Comparison of ENCODE assay signal across 1 cellular context in the genomic region with DNA sequence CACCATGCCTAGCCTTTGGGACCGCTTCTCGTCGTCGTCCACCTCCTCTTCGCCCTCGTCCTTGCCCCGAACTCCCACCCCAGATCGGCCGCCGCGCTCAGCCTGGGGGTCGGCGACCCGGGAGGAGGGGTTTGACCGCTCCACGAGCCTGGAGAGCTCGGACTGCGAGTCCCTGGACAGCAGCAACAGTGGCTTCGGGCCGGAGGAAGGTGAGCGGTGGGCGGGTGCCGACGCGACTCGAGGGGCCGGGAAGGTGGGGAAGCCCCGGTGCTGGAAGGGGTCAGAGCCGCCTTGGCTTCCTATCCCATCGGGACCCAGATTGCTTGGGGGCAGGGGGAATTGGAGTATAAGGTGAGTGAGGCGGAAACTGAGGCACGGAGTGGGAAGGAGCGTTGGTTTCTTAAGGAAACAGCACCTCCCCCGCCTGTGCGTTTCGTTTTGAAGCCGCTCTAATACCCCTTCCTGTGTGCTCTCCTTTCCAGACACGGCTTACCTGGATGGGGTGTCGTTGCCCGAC.
TF ChIP-seq lines count a peak whose summit lies in the region.

No MANE protein-coding gene starts in this region.

TF ChIP-seq in K562, 482 proteins besides CTCF, POLR2A, EP300 and RAD21 (continued from another document and continues in another):
- TF ChIP-seq, protein P1, sequence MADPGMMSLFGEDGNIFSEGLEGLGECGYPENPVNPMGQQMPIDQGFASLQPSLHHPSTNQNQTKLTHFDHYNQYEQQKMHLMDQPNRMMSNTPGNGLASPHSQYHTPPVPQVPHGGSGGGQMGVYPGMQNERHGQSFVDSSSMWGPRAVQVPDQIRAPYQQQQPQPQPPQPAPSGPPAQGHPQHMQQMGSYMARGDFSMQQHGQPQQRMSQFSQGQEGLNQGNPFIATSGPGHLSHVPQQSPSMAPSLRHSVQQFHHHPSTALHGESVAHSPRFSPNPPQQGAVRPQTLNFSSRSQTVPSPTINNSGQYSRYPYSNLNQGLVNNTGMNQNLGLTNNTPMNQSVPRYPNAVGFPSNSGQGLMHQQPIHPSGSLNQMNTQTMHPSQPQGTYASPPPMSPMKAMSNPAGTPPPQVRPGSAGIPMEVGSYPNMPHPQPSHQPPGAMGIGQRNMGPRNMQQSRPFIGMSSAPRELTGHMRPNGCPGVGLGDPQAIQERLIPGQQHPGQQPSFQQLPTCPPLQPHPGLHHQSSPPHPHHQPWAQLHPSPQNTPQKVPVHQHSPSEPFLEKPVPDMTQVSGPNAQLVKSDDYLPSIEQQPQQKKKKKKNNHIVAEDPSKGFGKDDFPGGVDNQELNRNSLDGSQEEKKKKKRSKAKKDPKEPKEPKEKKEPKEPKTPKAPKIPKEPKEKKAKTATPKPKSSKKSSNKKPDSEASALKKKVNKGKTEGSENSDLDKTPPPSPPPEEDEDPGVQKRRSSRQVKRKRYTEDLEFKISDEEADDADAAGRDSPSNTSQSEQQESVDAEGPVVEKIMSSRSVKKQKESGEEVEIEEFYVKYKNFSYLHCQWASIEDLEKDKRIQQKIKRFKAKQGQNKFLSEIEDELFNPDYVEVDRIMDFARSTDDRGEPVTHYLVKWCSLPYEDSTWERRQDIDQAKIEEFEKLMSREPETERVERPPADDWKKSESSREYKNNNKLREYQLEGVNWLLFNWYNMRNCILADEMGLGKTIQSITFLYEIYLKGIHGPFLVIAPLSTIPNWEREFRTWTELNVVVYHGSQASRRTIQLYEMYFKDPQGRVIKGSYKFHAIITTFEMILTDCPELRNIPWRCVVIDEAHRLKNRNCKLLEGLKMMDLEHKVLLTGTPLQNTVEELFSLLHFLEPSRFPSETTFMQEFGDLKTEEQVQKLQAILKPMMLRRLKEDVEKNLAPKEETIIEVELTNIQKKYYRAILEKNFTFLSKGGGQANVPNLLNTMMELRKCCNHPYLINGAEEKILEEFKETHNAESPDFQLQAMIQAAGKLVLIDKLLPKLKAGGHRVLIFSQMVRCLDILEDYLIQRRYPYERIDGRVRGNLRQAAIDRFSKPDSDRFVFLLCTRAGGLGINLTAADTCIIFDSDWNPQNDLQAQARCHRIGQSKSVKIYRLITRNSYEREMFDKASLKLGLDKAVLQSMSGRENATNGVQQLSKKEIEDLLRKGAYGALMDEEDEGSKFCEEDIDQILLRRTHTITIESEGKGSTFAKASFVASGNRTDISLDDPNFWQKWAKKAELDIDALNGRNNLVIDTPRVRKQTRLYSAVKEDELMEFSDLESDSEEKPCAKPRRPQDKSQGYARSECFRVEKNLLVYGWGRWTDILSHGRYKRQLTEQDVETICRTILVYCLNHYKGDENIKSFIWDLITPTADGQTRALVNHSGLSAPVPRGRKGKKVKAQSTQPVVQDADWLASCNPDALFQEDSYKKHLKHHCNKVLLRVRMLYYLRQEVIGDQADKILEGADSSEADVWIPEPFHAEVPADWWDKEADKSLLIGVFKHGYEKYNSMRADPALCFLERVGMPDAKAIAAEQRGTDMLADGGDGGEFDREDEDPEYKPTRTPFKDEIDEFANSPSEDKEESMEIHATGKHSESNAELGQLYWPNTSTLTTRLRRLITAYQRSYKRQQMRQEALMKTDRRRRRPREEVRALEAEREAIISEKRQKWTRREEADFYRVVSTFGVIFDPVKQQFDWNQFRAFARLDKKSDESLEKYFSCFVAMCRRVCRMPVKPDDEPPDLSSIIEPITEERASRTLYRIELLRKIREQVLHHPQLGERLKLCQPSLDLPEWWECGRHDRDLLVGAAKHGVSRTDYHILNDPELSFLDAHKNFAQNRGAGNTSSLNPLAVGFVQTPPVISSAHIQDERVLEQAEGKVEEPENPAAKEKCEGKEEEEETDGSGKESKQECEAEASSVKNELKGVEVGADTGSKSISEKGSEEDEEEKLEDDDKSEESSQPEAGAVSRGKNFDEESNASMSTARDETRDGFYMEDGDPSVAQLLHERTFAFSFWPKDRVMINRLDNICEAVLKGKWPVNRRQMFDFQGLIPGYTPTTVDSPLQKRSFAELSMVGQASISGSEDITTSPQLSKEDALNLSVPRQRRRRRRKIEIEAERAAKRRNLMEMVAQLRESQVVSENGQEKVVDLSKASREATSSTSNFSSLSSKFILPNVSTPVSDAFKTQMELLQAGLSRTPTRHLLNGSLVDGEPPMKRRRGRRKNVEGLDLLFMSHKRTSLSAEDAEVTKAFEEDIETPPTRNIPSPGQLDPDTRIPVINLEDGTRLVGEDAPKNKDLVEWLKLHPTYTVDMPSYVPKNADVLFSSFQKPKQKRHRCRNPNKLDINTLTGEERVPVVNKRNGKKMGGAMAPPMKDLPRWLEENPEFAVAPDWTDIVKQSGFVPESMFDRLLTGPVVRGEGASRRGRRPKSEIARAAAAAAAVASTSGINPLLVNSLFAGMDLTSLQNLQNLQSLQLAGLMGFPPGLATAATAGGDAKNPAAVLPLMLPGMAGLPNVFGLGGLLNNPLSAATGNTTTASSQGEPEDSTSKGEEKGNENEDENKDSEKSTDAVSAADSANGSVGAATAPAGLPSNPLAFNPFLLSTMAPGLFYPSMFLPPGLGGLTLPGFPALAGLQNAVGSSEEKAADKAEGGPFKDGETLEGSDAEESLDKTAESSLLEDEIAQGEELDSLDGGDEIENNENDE (IDR thresholded peaks at IDR 0.05; ENCODE audit: low read depth, low read length): no peak
- TF ChIP-seq SUPT5H (IDR thresholded peaks at IDR 0.05) (no peak), ZNF282 (CRISPR knock-in tag; IDR thresholded peaks at IDR 0.05) (no peak), NCOR1 (IDR thresholded peaks at IDR 0.05) (no peak), MTA3 (IDR thresholded peaks at IDR 0.05; ENCODE audit: borderline replicate concordance) (no peak), HDAC8 (tag; IDR thresholded peaks at IDR 0.05) (no peak), SAP30 (IDR thresholded peaks at IDR 0.05; ENCODE audit: borderline replicate concordance, insufficient read depth, low read depth, low read length, poor library complexity, severe bottlenecking) (no peak), EGR1 (conservative IDR thresholded peaks at IDR 0.05) (no peak), GABPA (tag; conservative IDR thresholded peaks at IDR 0.05; ENCODE audit: low read depth) (no peak), RCOR1 (IDR thresholded peaks at IDR 0.05; ENCODE audit: borderline replicate concordance in 1 of 2, low read depth in 2 of 2, low read length in 2 of 2) (no peak), NONO (IDR thresholded peaks at IDR 0.05; ENCODE audit: low read depth in 2 of 2, low read length in 1 of 2) (no peak), CREB1 (IDR thresholded peaks at IDR 0.05) (no peak), CREB1 (CRISPR knock-in tag; IDR thresholded peaks at IDR 0.05) (0 out of 2 replicates have a peak, but pooled peaks have one; percentile 20), PHF21A (IDR thresholded peaks at IDR 0.05; ENCODE audit: borderline replicate concordance, low read depth) (no peak)
- TF ChIP-seq, protein P2, sequence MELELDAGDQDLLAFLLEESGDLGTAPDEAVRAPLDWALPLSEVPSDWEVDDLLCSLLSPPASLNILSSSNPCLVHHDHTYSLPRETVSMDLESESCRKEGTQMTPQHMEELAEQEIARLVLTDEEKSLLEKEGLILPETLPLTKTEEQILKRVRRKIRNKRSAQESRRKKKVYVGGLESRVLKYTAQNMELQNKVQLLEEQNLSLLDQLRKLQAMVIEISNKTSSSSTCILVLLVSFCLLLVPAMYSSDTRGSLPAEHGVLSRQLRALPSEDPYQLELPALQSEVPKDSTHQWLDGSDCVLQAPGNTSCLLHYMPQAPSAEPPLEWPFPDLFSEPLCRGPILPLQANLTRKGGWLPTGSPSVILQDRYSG (tag; conservative IDR thresholded peaks at IDR 0.05; ENCODE audit: low read depth): no peak
- TF ChIP-seq, protein P3, sequence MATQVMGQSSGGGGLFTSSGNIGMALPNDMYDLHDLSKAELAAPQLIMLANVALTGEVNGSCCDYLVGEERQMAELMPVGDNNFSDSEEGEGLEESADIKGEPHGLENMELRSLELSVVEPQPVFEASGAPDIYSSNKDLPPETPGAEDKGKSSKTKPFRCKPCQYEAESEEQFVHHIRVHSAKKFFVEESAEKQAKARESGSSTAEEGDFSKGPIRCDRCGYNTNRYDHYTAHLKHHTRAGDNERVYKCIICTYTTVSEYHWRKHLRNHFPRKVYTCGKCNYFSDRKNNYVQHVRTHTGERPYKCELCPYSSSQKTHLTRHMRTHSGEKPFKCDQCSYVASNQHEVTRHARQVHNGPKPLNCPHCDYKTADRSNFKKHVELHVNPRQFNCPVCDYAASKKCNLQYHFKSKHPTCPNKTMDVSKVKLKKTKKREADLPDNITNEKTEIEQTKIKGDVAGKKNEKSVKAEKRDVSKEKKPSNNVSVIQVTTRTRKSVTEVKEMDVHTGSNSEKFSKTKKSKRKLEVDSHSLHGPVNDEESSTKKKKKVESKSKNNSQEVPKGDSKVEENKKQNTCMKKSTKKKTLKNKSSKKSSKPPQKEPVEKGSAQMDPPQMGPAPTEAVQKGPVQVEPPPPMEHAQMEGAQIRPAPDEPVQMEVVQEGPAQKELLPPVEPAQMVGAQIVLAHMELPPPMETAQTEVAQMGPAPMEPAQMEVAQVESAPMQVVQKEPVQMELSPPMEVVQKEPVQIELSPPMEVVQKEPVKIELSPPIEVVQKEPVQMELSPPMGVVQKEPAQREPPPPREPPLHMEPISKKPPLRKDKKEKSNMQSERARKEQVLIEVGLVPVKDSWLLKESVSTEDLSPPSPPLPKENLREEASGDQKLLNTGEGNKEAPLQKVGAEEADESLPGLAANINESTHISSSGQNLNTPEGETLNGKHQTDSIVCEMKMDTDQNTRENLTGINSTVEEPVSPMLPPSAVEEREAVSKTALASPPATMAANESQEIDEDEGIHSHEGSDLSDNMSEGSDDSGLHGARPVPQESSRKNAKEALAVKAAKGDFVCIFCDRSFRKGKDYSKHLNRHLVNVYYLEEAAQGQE (CRISPR knock-in tag; IDR thresholded peaks at IDR 0.05; ENCODE audit: low read depth): no peak; the same call in 1 of the 2 replicates
- TF ChIP-seq, protein P4, sequence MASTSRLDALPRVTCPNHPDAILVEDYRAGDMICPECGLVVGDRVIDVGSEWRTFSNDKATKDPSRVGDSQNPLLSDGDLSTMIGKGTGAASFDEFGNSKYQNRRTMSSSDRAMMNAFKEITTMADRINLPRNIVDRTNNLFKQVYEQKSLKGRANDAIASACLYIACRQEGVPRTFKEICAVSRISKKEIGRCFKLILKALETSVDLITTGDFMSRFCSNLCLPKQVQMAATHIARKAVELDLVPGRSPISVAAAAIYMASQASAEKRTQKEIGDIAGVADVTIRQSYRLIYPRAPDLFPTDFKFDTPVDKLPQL (IDR thresholded peaks at IDR 0.05; ENCODE audit: extremely low read depth, insufficient read length): no peak
- TF ChIP-seq, protein P5, sequence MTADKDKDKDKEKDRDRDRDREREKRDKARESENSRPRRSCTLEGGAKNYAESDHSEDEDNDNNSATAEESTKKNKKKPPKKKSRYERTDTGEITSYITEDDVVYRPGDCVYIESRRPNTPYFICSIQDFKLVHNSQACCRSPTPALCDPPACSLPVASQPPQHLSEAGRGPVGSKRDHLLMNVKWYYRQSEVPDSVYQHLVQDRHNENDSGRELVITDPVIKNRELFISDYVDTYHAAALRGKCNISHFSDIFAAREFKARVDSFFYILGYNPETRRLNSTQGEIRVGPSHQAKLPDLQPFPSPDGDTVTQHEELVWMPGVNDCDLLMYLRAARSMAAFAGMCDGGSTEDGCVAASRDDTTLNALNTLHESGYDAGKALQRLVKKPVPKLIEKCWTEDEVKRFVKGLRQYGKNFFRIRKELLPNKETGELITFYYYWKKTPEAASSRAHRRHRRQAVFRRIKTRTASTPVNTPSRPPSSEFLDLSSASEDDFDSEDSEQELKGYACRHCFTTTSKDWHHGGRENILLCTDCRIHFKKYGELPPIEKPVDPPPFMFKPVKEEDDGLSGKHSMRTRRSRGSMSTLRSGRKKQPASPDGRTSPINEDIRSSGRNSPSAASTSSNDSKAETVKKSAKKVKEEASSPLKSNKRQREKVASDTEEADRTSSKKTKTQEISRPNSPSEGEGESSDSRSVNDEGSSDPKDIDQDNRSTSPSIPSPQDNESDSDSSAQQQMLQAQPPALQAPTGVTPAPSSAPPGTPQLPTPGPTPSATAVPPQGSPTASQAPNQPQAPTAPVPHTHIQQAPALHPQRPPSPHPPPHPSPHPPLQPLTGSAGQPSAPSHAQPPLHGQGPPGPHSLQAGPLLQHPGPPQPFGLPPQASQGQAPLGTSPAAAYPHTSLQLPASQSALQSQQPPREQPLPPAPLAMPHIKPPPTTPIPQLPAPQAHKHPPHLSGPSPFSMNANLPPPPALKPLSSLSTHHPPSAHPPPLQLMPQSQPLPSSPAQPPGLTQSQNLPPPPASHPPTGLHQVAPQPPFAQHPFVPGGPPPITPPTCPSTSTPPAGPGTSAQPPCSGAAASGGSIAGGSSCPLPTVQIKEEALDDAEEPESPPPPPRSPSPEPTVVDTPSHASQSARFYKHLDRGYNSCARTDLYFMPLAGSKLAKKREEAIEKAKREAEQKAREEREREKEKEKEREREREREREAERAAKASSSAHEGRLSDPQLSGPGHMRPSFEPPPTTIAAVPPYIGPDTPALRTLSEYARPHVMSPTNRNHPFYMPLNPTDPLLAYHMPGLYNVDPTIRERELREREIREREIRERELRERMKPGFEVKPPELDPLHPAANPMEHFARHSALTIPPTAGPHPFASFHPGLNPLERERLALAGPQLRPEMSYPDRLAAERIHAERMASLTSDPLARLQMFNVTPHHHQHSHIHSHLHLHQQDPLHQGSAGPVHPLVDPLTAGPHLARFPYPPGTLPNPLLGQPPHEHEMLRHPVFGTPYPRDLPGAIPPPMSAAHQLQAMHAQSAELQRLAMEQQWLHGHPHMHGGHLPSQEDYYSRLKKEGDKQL (CRISPR knock-in tag; IDR thresholded peaks at IDR 0.05; ENCODE audit: borderline replicate concordance): 0 out of 2 replicates have a peak, but pooled peaks have one; percentile 84
- TF ChIP-seq, protein P6, sequence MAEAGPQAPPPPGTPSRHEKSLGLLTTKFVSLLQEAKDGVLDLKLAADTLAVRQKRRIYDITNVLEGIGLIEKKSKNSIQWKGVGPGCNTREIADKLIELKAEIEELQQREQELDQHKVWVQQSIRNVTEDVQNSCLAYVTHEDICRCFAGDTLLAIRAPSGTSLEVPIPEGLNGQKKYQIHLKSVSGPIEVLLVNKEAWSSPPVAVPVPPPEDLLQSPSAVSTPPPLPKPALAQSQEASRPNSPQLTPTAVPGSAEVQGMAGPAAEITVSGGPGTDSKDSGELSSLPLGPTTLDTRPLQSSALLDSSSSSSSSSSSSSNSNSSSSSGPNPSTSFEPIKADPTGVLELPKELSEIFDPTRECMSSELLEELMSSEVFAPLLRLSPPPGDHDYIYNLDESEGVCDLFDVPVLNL (CRISPR knock-in tag; IDR thresholded peaks at IDR 0.05; ENCODE audit: low read depth): no peak
- TF ChIP-seq, protein P7, sequence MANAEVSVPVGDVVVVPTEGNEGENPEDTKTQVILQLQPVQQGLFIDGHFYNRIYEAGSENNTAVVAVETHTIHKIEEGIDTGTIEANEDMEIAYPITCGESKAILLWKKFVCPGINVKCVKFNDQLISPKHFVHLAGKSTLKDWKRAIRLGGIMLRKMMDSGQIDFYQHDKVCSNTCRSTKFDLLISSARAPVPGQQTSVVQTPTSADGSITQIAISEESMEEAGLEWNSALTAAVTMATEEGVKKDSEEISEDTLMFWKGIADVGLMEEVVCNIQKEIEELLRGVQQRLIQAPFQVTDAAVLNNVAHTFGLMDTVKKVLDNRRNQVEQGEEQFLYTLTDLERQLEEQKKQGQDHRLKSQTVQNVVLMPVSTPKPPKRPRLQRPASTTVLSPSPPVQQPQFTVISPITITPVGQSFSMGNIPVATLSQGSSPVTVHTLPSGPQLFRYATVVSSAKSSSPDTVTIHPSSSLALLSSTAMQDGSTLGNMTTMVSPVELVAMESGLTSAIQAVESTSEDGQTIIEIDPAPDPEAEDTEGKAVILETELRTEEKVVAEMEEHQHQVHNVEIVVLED (CRISPR knock-in tag; IDR thresholded peaks at IDR 0.05): no peak
- TF ChIP-seq, protein P8, sequence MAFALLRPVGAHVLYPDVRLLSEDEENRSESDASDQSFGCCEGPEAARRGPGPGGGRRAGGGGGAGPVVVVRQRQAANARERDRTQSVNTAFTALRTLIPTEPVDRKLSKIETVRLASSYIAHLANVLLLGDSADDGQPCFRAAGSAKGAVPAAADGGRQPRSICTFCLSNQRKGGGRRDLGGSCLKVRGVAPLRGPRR (CRISPR knock-in tag; IDR thresholded peaks at IDR 0.05): no peak
